Comparison of ENCODE assay signal across 8 cellular contexts in genomic region chr6:64280569-64280968, GRCh38.
DNase-seq lines count a peak whose midpoint lies in the region; ATAC-seq, FAIRE-seq and TF ChIP-seq lines count a peak whose summit lies in the region.

No MANE protein-coding gene starts in this region.

- no peak for FAIRE-seq in H54 (lab: Jason Lieb, UNC)

- H3K27me3 Mint-ChIP-seq in brain (no peaks in the 10 kb centered on the region), nephron (ENCODE audit: low read depth) (no peaks in the 10 kb centered on the region)

- H3K4me3 Mint-ChIP-seq in brain (no peak overlapping the region), nephron (no peak overlapping the region)

- H3K36me3 Mint-ChIP-seq in brain, result no peaks in the 10 kb centered on the region
- no peaks in the 10 kb centered on the region for H3K36me3 Mint-ChIP-seq in nephron (ENCODE audit: low read depth)

- peak in 2 of 3 experiments; percentile 43 to 79 for DNase-seq in NCI-H1417 (lab: John Stamatoyannopoulos, UW)
- DNase-seq in H54 (ENCODE audit: insufficient read length, low spot score), result no peak

- H3K9me3 Mint-ChIP-seq in brain, result peaks cover 2 to 24% (median 5%) of the 10 kb centered on the region in 5 experiments
- peaks cover 11% of the 10 kb centered on the region for H3K9me3 Mint-ChIP-seq in nephron

- peak overlapping the region in 2 of 5 experiments; percentile 46 to 63 for H3K27ac Mint-ChIP-seq in brain
- H3K27ac Mint-ChIP-seq in nephron, result no peak overlapping the region

- H3K4me1 Mint-ChIP-seq in brain, result peaks cover 19% of the 10 kb centered on the region
- peaks cover 7% of the 10 kb centered on the region for H3K4me1 Mint-ChIP-seq in nephron

- ATAC-seq in GM18517 (IDR thresholded peaks at IDR 0.05; ENCODE audit: unreplicated experiment), result no peak
- no peak for ATAC-seq in HG02884 (IDR thresholded peaks at IDR 0.05; ENCODE audit: unreplicated experiment)
- no peak for ATAC-seq in HG03457 (IDR thresholded peaks at IDR 0.05; ENCODE audit: unreplicated experiment)

- TF ChIP-seq POLR2A in H54 (IDR thresholded peaks at IDR 0.05; ENCODE audit: low read depth, low read length), result no peak

- 0 out of 2 replicates have a peak, but pooled peaks have one; percentile 30 for TF ChIP-seq CTCF in GM12874 (IDR thresholded peaks at IDR 0.05; ENCODE audit: insufficient read depth, low read depth, low read length)
- TF ChIP-seq CTCF in brain (conservative IDR thresholded peaks at IDR 0.05), result peak; percentile 64 to 73
- peak; percentile 50 to 61 (median 57) for TF ChIP-seq CTCF in nephron (IDR thresholded peaks at IDR 0.05; ENCODE audit: unreplicated experiment in 3 of 3)
